Comparison of ENCODE assay signal across 7 cellular contexts in genomic region chr7:112977244-112977955, GRCh38.
DNase-seq lines count a peak whose midpoint lies in the region; ATAC-seq, FAIRE-seq and TF ChIP-seq lines count a peak whose summit lies in the region.
"Not testable (repeated sequence)": the region's sequence is repeated elsewhere in the genome, so short reads cannot be mapped to it uniquely, and the experiment has no call there.

No MANE protein-coding gene starts in this region.

- not testable (repeated sequence) for H3K79me2 ChIP-seq in astrocyte (ENCODE audit: insufficient read depth, low read length)

- H3K27ac Mint-ChIP-seq in astrocyte (ENCODE audit: unreplicated experiment): not testable (repeated sequence)

- H3K36me3 ChIP-seq in astrocyte (ENCODE audit: insufficient read depth, low read length): not testable (repeated sequence)

- ATAC-seq in GM18498 (IDR thresholded peaks at IDR 0.05; ENCODE audit: unreplicated experiment): peak; percentile 47
- ATAC-seq in GM21723 (IDR thresholded peaks at IDR 0.05; ENCODE audit: unreplicated experiment): peak; percentile 36
- ATAC-seq in HG02642 (IDR thresholded peaks at IDR 0.05; ENCODE audit: poor library complexity, unreplicated experiment): peak; percentile 39
- peak; percentile 61 for ATAC-seq in HG03342 (IDR thresholded peaks at IDR 0.05; ENCODE audit: unreplicated experiment)
- ATAC-seq in left ventricle myocardium superior: peak; percentile 97

- H3K27me3 ChIP-seq in astrocyte (ENCODE audit: insufficient read depth, low read length): not testable (repeated sequence)

- H3K9ac ChIP-seq in astrocyte (ENCODE audit: low read length): not testable (repeated sequence)

- DNase-seq in GM19239 (ENCODE audit: insufficient read length, low spot score); astrocyte (ENCODE audit: low read depth); left ventricle myocardium superior: not testable (repeated sequence)

- not testable (repeated sequence) for H4K20me1 ChIP-seq in astrocyte (ENCODE audit: insufficient read depth, low read length)

- intact Hi-C loops in left ventricle myocardium superior (cut with micrococcal nuclease): not testable (repeated sequence)

- H3K9me3 ChIP-seq in astrocyte (ENCODE audit: insufficient read depth, low read depth, low read length): not testable (repeated sequence)

- H3K4me3 ChIP-seq in astrocyte (ENCODE audit: insufficient read depth, low read depth, low read length): not testable (repeated sequence)

- H3K4me1 ChIP-seq in astrocyte (ENCODE audit: insufficient read depth, low read length): not testable (repeated sequence)

- not testable (repeated sequence) for H3K4me1 Mint-ChIP-seq in astrocyte (ENCODE audit: low read depth, unreplicated experiment)

- not testable (repeated sequence) for H3K27me3 Mint-ChIP-seq in astrocyte (ENCODE audit: low read depth, unreplicated experiment)

- H3K36me3 Mint-ChIP-seq in astrocyte (ENCODE audit: low read depth, unreplicated experiment): not testable (repeated sequence)

- not testable (repeated sequence) for H3K4me2 ChIP-seq in astrocyte (ENCODE audit: low read length)

- not testable (repeated sequence) for H3K4me3 Mint-ChIP-seq in astrocyte (ENCODE audit: unreplicated experiment)

- FAIRE-seq in GM19239 (lab: Jason Lieb, UNC): peak; percentile 64
- FAIRE-seq in astrocyte (lab: Jason Lieb, UNC): peak; percentile 52

- not testable (repeated sequence) for H2AFZ ChIP-seq in astrocyte (ENCODE audit: low read depth, low read length)

- H3K9me3 Mint-ChIP-seq in astrocyte (ENCODE audit: unreplicated experiment): not testable (repeated sequence)

- not testable (repeated sequence) for H3K27ac ChIP-seq in astrocyte (ENCODE audit: low read depth, low read length)

- TF ChIP-seq CTCF in astrocyte (IDR thresholded peaks at IDR 0.05; ENCODE audit: insufficient read depth, low read depth, low read length): not testable (repeated sequence)

Comparison
In these comparisons a context has a peak if more than half of its experiments do, and no peak if none do; other contexts are left out.
1. ATAC-seq: peak in every context shown above with its lines; median percentile 97 in left ventricle myocardium superior; 61 in HG03342; 47 in GM18498; 39 in HG02642; 36 in GM21723.